Comparison of ENCODE assay signal across 12 cellular contexts in genomic region chr13:87259479-87260083, GRCh38.
DNase-seq lines count a peak whose midpoint lies in the region; TF ChIP-seq lines count a peak whose summit lies in the region.
"Had no signal": no experiment of that assay in that cellular context is flagged by ENCODE, and none has a peak within 500 bp of the region (broad histone marks: within the 10 kb centered on the region; RNA-seq: fewer than 3 reads in every experiment).

No MANE protein-coding gene starts in this region.

- H4K8ac ChIP-seq in neuronal stem cell (ENCODE audit: low read depth, low read length) = no peak overlapping the region

- H3K9me3 Mint-ChIP-seq in HFFc6 = peaks cover 14% of the 10 kb centered on the region

- no peaks in the 10 kb centered on the region for H3K9me2 ChIP-seq in hepatocyte (replicated peaks; ENCODE audit: insufficient read depth)

- no peaks in the 10 kb centered on the region for H3K36me3 ChIP-seq in hepatocyte (replicated peaks; ENCODE audit: insufficient read depth, low read depth)
- no peaks in the 10 kb centered on the region for H3K36me3 ChIP-seq in neuronal stem cell (replicated peaks in 1 of 2; ENCODE audit: control insufficient read depth in 2 of 2, insufficient read depth in 2 of 2, low read length in 2 of 2)
- H3K36me3 ChIP-seq: Peyer's patch had no signal

- H3K27ac Mint-ChIP-seq in HFFc6 = no peak overlapping the region
- H3K27ac Mint-ChIP-seq: mesothelial cell of epicardium had no signal

- H3K27me3 ChIP-seq in hepatocyte = no peaks in the 10 kb centered on the region
- no peaks in the 10 kb centered on the region for H3K27me3 ChIP-seq in neuronal stem cell (ENCODE audit: control insufficient read depth in 3 of 3, insufficient read depth in 3 of 3, low read depth in 1 of 3, low read length in 3 of 3)
- H3K27me3 ChIP-seq: Peyer's patch had no signal

- H3K4me2 ChIP-seq in hepatocyte (peak overlapping the region; percentile 63), neuronal stem cell (ENCODE audit: insufficient read depth, low read length, poor library complexity, severe bottlenecking) (no peak overlapping the region)

- no peaks in the 10 kb centered on the region for H4K20me1 ChIP-seq in hepatocyte (ENCODE audit: insufficient read depth, poor library complexity, severe bottlenecking)

- H3K36me3 Mint-ChIP-seq in HFFc6 (ENCODE audit: low read depth) = no peaks in the 10 kb centered on the region
- H3K36me3 Mint-ChIP-seq: mesothelial cell of epicardium had no signal

- WGBS in hepatocyte (ENCODE audit: low lambda C conversion rate, missing lambda C conversion rate) = 13% methylated on average over 5 of the region's 5 CpGs
- WGBS in neuronal stem cell (ENCODE audit: extremely low coverage in 2 of 2, insufficient read length in 2 of 2, insufficient replicate concordance in 1 of 2), 2 donors = no CpG with 5 or more reads among the region's 5 CpGs

- no peaks in the 10 kb centered on the region for H3K4me1 ChIP-seq in hepatocyte (ENCODE audit: insufficient read depth)
- no peaks in the 10 kb centered on the region for H3K4me1 ChIP-seq in neuronal stem cell (ENCODE audit: control insufficient read depth in 2 of 2, insufficient read depth in 1 of 2, low read depth in 1 of 2, low read length in 2 of 2)
- H3K4me1 ChIP-seq: Peyer's patch had no signal

- no peaks in the 10 kb centered on the region for H3K79me2 ChIP-seq in hepatocyte

- no peak overlapping the region for H3K14ac ChIP-seq in neuronal stem cell (ENCODE audit: low read length)

- no peaks in the 10 kb centered on the region for H3K79me1 ChIP-seq in neuronal stem cell (ENCODE audit: low read depth, low read length)

- H3K27ac ChIP-seq in hepatocyte (no peak overlapping the region), neuronal stem cell (replicated peaks; ENCODE audit: low read length) (no peak overlapping the region)
- H3K27ac ChIP-seq: Peyer's patch had no signal

- H3K9ac ChIP-seq in neuronal stem cell (ENCODE audit: low read depth, low read length, poor library complexity) = no peak overlapping the region

- no peak overlapping the region for H2BK5ac ChIP-seq in neuronal stem cell (ENCODE audit: low read length)

- no peak overlapping the region for H2AK5ac ChIP-seq in neuronal stem cell (ENCODE audit: low read depth, low read length)

- no peaks in the 10 kb centered on the region for H3K9me3 ChIP-seq in hepatocyte (ENCODE audit: low read depth)
- H3K9me3 ChIP-seq in neuronal stem cell (replicated peaks in 1 of 2; ENCODE audit: control insufficient read depth in 2 of 2, insufficient read depth in 1 of 2, low read depth in 1 of 2, low read length in 2 of 2) = peaks cover 0 to 5% of the 10 kb centered on the region in 2 donors
- H3K9me3 ChIP-seq: Peyer's patch had no signal

- H3K4me3 ChIP-seq in hepatocyte = no peak overlapping the region
- H3K4me3 ChIP-seq in neuronal stem cell (ENCODE audit: low read length in 2 of 2) = no peak overlapping the region
- H3K4me3 ChIP-seq: Peyer's patch had no signal

- H3K23ac ChIP-seq in neuronal stem cell (ENCODE audit: low read depth, low read length, poor library complexity) = no peak overlapping the region

- H2BK12ac ChIP-seq in neuronal stem cell (ENCODE audit: low read length) = no peak overlapping the region

- H2AFZ ChIP-seq in hepatocyte (peak overlapping the region; percentile 83), neuronal stem cell (ENCODE audit: low read length) (no peak overlapping the region)

- no peak overlapping the region for H2BK120ac ChIP-seq in neuronal stem cell (ENCODE audit: low read depth, low read length)

- H4K91ac ChIP-seq in neuronal stem cell (ENCODE audit: low read depth, low read length, poor library complexity) = no peak overlapping the region

- H2BK15ac ChIP-seq in neuronal stem cell (ENCODE audit: low read length) = no peak overlapping the region

- no peak overlapping the region for H3K18ac ChIP-seq in neuronal stem cell (ENCODE audit: low read length)

- TF ChIP-seq CTCF in AG09319 (IDR thresholded peaks at IDR 0.05; ENCODE audit: low read depth, low read length) (peak; percentile 10), HFFc6 (IDR thresholded peaks at IDR 0.05) (peak; percentile 31; the same call in 1 of the 2 replicates), hepatocyte (IDR thresholded peaks at IDR 0.05; ENCODE audit: poor library complexity) (peak; percentile 49)

- no peaks in the 10 kb centered on the region for H3K27me3 Mint-ChIP-seq in HFFc6 (ENCODE audit: insufficient read depth)

- no peaks in the 10 kb centered on the region for H3K4me1 Mint-ChIP-seq in HFFc6 (ENCODE audit: low read depth)
- H3K4me1 Mint-ChIP-seq: mesothelial cell of epicardium had no signal

- no peak overlapping the region for H3K4ac ChIP-seq in neuronal stem cell (ENCODE audit: low read length)

- no peak for DNase-seq in AG09319 (ENCODE audit: extremely low read depth, low read depth)
- DNase-seq in HFFc6 = no peak
- peak; percentile 50 to 78 for DNase-seq in SHP77 (lab: John Stamatoyannopoulos, UW)
- DNase-seq in hepatocyte (ENCODE audit: low spot score) = peak; percentile 43
- no peak for DNase-seq in SKM-1 (lab: John Stamatoyannopoulos, UW; ENCODE audit: unreplicated experiment)
- DNase-seq in NCI-H187 (lab: John Stamatoyannopoulos, UW) = no peak
- no peak for DNase-seq in HPDE6-E6E7 (ENCODE audit: extremely low spot score)
- DNase-seq in neuronal stem cell (ENCODE audit: low spot score) = no peak
- DNase-seq: DND-41; effector CD4-positive, alpha-beta T cell; Peyer's patch had no signal

- no peak overlapping the region for H3K4me3 Mint-ChIP-seq in HFFc6
- H3K4me3 Mint-ChIP-seq: mesothelial cell of epicardium had no signal

Comparison
In these comparisons a context has a peak if more than half of its experiments do, and no peak if none do; other contexts are left out.
1. DNase-seq: peak in SHP77 (2 of 2) and hepatocyte (single experiment); none in AG09319 (single experiment), HFFc6 (single experiment), SKM-1 (single experiment), NCI-H187 (0 of 2), HPDE6-E6E7 (single experiment) and neuronal stem cell (single experiment).
2. Peak in every context shown above with its lines, with median percentiles within 50 percentile points of each other: CTCF ChIP-seq.